In genomic region chr3:100662113-100662823, GRCh38 we compare ENCODE assay signal across 19 cellular contexts. TPM values are rescaled to one million over a fixed set of nuclear protein-coding genes. Genes with fewer than 3 reads are reported as not detected.
DNase-seq lines count a peak whose midpoint lies in the region; ATAC-seq and TF ChIP-seq lines count a peak whose summit lies in the region.
"Had no signal": no experiment of that assay in that cellular context is flagged by ENCODE, and none has a peak within 500 bp of the region (broad histone marks: within the 10 kb centered on the region; RNA-seq: fewer than 3 reads in every experiment).

No MANE protein-coding gene starts in this region.

- H2BK15ac ChIP-seq in IMR-90 (ENCODE audit: low read depth, low read length) = no peak overlapping the region

- H3K27me3 ChIP-seq in A673 (replicated peaks; ENCODE audit: insufficient read depth, low read depth, low read length, poor library complexity) (no peaks in the 10 kb centered on the region), IMR-90 (ENCODE audit: control insufficient read depth, insufficient read depth, low read length) (peaks cover 4% of the 10 kb centered on the region), hepatocyte (no peaks in the 10 kb centered on the region)
- H3K27me3 ChIP-seq: ascending aorta, esophagus squamous epithelium, uterus had no signal

- H3K14ac ChIP-seq in IMR-90 (replicated peaks; ENCODE audit: low read depth, low read length) = no peak overlapping the region

- no peaks in the 10 kb centered on the region for H3K79me2 ChIP-seq in hepatocyte

- H2AK9ac ChIP-seq in IMR-90 (replicated peaks; ENCODE audit: low read depth, low read length, poor library complexity) = no peak overlapping the region

- H2AFZ ChIP-seq in IMR-90 (replicated peaks; ENCODE audit: low read length, poor library complexity) (no peak overlapping the region), hepatocyte (no peak overlapping the region)

- no peaks in the 10 kb centered on the region for H3K36me3 ChIP-seq in A673 (ENCODE audit: insufficient read depth, low read length, poor library complexity, severe bottlenecking)
- no peaks in the 10 kb centered on the region for H3K36me3 ChIP-seq in IMR-90 (ENCODE audit: control insufficient read depth, insufficient read depth, low read length)
- H3K36me3 ChIP-seq in hepatocyte (replicated peaks; ENCODE audit: insufficient read depth, low read depth) = no peaks in the 10 kb centered on the region
- H3K36me3 ChIP-seq: ascending aorta, esophagus squamous epithelium, uterus, WERI-Rb-1 had no signal

- no peaks in the 10 kb centered on the region for H3K9me2 ChIP-seq in hepatocyte (replicated peaks; ENCODE audit: insufficient read depth)

- no peak overlapping the region for H3K4me3 ChIP-seq in A673 (ENCODE audit: low read depth, low read length, poor library complexity, severe bottlenecking)
- H3K4me3 ChIP-seq in IMR-90 (ENCODE audit: insufficient read depth, low read depth, low read length) = no peak overlapping the region
- H3K4me3 ChIP-seq in astrocyte of the spinal cord (ENCODE audit: low read depth, low read length) = no peak overlapping the region
- H3K4me3 ChIP-seq in hepatocyte = no peak overlapping the region
- H3K4me3 ChIP-seq: ascending aorta, esophagus squamous epithelium, uterus had no signal

- no peak for TF ChIP-seq POLR2A in IMR-90 (IDR thresholded peaks at IDR 0.05; ENCODE audit: low read depth, low read length)

- H3K9me3 ChIP-seq in A673 (ENCODE audit: low read depth, low read length, poor library complexity, severe bottlenecking) (no peaks in the 10 kb centered on the region), IMR-90 (ENCODE audit: control insufficient read depth, insufficient read depth, low read length) (no peaks in the 10 kb centered on the region), hepatocyte (ENCODE audit: low read depth) (no peaks in the 10 kb centered on the region)
- H3K9me3 ChIP-seq: ascending aorta, esophagus squamous epithelium, uterus had no signal

- H3K9ac ChIP-seq in IMR-90 (ENCODE audit: low read depth, low read length) = no peak overlapping the region

- H3K4me2 ChIP-seq in IMR-90 (ENCODE audit: low read depth, low read length) (no peak overlapping the region), hepatocyte (no peak overlapping the region)

- H3K4ac ChIP-seq in IMR-90 (ENCODE audit: low read depth, low read length) = no peak overlapping the region

- in situ Hi-C loops in IMR-90 (cut with MboI; ENCODE audit: low sequenced_read_pairs) (no loop called here), astrocyte of the spinal cord (cut with HindIII; ENCODE audit: low sequenced_read_pairs) (no loop called here)

- no peak for TF ChIP-seq RAD21 in IMR-90 (IDR thresholded peaks at IDR 0.05; ENCODE audit: low read length)

- POLR2A ChIA-PET in A673 (lab: Charles Lee; ENCODE audit: low non-redundant PET) (no interaction called here), IMR-90 (lab: Charles Lee; ENCODE audit: unreplicated experiment) (no interaction called here)

- H2BK20ac ChIP-seq in IMR-90 (ENCODE audit: low read depth, low read length) = no peak overlapping the region

- no TSS peak for BruUV-seq in A673 (replicated peaks; lab: Mats Ljungman, UMichigan)
- no TSS peak for BruUV-seq in IMR-90 (replicated peaks; lab: Mats Ljungman, UMichigan)

- H3K4me1 ChIP-seq in A673 (ENCODE audit: insufficient read depth, low read length, poor library complexity, severe bottlenecking) = no peaks in the 10 kb centered on the region
- H3K4me1 ChIP-seq in IMR-90 (ENCODE audit: control insufficient read depth, insufficient read depth, low read length) = no peaks in the 10 kb centered on the region
- no peaks in the 10 kb centered on the region for H3K4me1 ChIP-seq in hepatocyte (ENCODE audit: insufficient read depth)
- H3K4me1 ChIP-seq: ascending aorta, esophagus squamous epithelium, uterus had no signal

- H3K79me1 ChIP-seq in IMR-90 (ENCODE audit: low read depth in 1 of 2, low read length in 2 of 2) = no peaks in the 10 kb centered on the region

- TF ChIP-seq CTCF in A673 (conservative IDR thresholded peaks at IDR 0.05; ENCODE audit: low read depth, low read length) = no peak
- no peak for TF ChIP-seq CTCF in IMR-90 (conservative IDR thresholded peaks at IDR 0.05; ENCODE audit: low read depth, low read length)
- no peak for TF ChIP-seq CTCF in astrocyte of the spinal cord (IDR thresholded peaks at IDR 0.05; ENCODE audit: low read depth, low read length)
- TF ChIP-seq CTCF in hepatocyte (IDR thresholded peaks at IDR 0.05; ENCODE audit: poor library complexity) = no peak

- dilution Hi-C loops in IMR-90 (cut with HindIII; ENCODE audit: low sequenced_read_pairs, unreplicated experiment) = no loop called here

- H3K27ac ChIP-seq in A673 (ENCODE audit: low read depth, low read length, poor library complexity, severe bottlenecking) (no peak overlapping the region), IMR-90 (ENCODE audit: insufficient read depth, low read length) (no peak overlapping the region), hepatocyte (no peak overlapping the region)
- H3K27ac ChIP-seq: ascending aorta, esophagus squamous epithelium, uterus, WERI-Rb-1 had no signal

- H3K23ac ChIP-seq in IMR-90 (ENCODE audit: low read depth, low read length) = no peak overlapping the region

- H2BK5ac ChIP-seq in IMR-90 (ENCODE audit: low read depth, low read length, poor library complexity, severe bottlenecking) = no peak overlapping the region

- no peak overlapping the region for H3K18ac ChIP-seq in IMR-90 (ENCODE audit: low read depth, low read length)

- H4K5ac ChIP-seq in IMR-90 (ENCODE audit: low read depth, low read length) = no peak overlapping the region

- ATAC-seq in IMR-90 (ENCODE audit: low read depth) = no peak
- ATAC-seq in HG02885 (IDR thresholded peaks at IDR 0.05; ENCODE audit: poor library complexity, unreplicated experiment) = no peak
- ATAC-seq in HG03175 (IDR thresholded peaks at IDR 0.05; ENCODE audit: unreplicated experiment) = no peak
- ATAC-seq in GM19467 (IDR thresholded peaks at IDR 0.05; ENCODE audit: unreplicated experiment) = no peak
- ATAC-seq in left lobe of liver = no peak
- ATAC-seq: naive thymus-derived CD8-positive, alpha-beta T cell had no signal

- intact Hi-C loops in A673 (cut with micrococcal nuclease; ENCODE audit: unreplicated experiment) (no loop called here), IMR-90 (cut with micrococcal nuclease) (no loop called here)

- CTCF ChIA-PET in A673 (lab: Charles Lee) = no interaction called here
- CTCF ChIA-PET in IMR-90 (lab: Yijun Ruan, JAX) = no interaction called here

- H3K56ac ChIP-seq in IMR-90 (ENCODE audit: extremely low read depth, insufficient read depth, low read length) = no peak overlapping the region

- no peaks in the 10 kb centered on the region for H3K9me1 ChIP-seq in IMR-90 (ENCODE audit: insufficient read depth, low read length)

- H2AK5ac ChIP-seq in IMR-90 (ENCODE audit: low read depth, low read length) = no peak overlapping the region

- no CpG with 5 or more reads among the region's 2 CpGs for WGBS in IMR-90 (ENCODE audit: extremely low coverage in 2 of 2, insufficient read length in 1 of 2), 2 experiments
- 77% methylated on average over 2 of the region's 2 CpGs for WGBS in hepatocyte (ENCODE audit: low lambda C conversion rate, missing lambda C conversion rate)

- DNase-seq in A673 (ENCODE audit: low spot score) (peak; percentile 31), IMR-90 (peak; percentile 3), astrocyte of the spinal cord (ENCODE audit: low read depth, low spot score) (peak; percentile 8), hepatocyte (ENCODE audit: low spot score) (peak; percentile 19), left lobe of liver (ENCODE audit: low spot score) (no peak)
- DNase-seq: cortex of kidney; esophagus squamous epithelium; left cardiac atrium; naive thymus-derived CD8-positive, alpha-beta T cell; NCI-H187; NCI-H526; stimulated activated CD4-positive, alpha-beta T cell treated with anti-CD3 and anti-CD28 coated beads, Interleukin-12 subunit alpha, Interleukin-12 subunit beta, amount 100 ng/mL, for 4 hours; uterus; WERI-Rb-1 had no signal

- H4K8ac ChIP-seq in IMR-90 (ENCODE audit: low read depth in 2 of 2, low read length in 2 of 2) = no peak overlapping the region

- H2BK120ac ChIP-seq in IMR-90 (ENCODE audit: low read depth, low read length) = no peak overlapping the region

- H4K20me1 ChIP-seq in IMR-90 (ENCODE audit: insufficient read depth, low read length) = no peaks in the 10 kb centered on the region
- H4K20me1 ChIP-seq in hepatocyte (ENCODE audit: insufficient read depth, poor library complexity, severe bottlenecking) = no peaks in the 10 kb centered on the region

- H4K91ac ChIP-seq in IMR-90 (ENCODE audit: insufficient read depth, low read depth, low read length) = no peak overlapping the region

TF ChIP-seq in IMR-90, 13 proteins besides CTCF, POLR2A, EP300 and RAD21:
- TF ChIP-seq MAFK (IDR thresholded peaks at IDR 0.05; ENCODE audit: low read depth, low read length) = 0 out of 2 replicates have a peak, but pooled peaks have one; percentile 11
- no peak for TF ChIP-seq RFX5 (IDR thresholded peaks at IDR 0.05; ENCODE audit: low read depth, low read length)
- TF ChIP-seq CEBPB (IDR thresholded peaks at IDR 0.05; ENCODE audit: low read depth, low read length) = no peak
- no peak for TF ChIP-seq FOS (IDR thresholded peaks at IDR 0.05; ENCODE audit: low read depth, low read length)

RNA-seq across cellular contexts. Expression of gene TFG, which starts 47.0 kb away (rescaled TPM):
- total RNA-seq in A673 (2021) = 150 and 157 TPM in 2 replicates
- total RNA-seq in IMR-90 (2012; rRNA removed) = 47.7 and 69.7 TPM in 2 replicates
- 129 and 165 TPM in 2 replicates for polyA plus RNA-seq in IMR-90 (2012; rRNA removed)
- polyA plus RNA-seq in IMR-90 (2012; cell fraction: cytosol; rRNA removed) = 57.2 and 127 TPM in 2 replicates
- 101 and 131 TPM in 2 replicates for polyA plus RNA-seq in IMR-90 (2012; cell fraction: nucleus; rRNA removed; ENCODE audit: low replicate concordance)
- total RNA-seq in hepatocyte = 150 and 172 TPM in 2 replicates
- 216 and 228 TPM in 2 replicates for polyA plus RNA-seq in hepatocyte
- total RNA-seq in left lobe of liver = 50.2 TPM

RNA-seq across cellular contexts. Expression of gene ADGRG7, which starts 52.9 kb away (rescaled TPM):
- 2.4 and 2.7 TPM in 2 replicates for total RNA-seq in A673 (2021)
- total RNA-seq in IMR-90 (2012; rRNA removed) = not detected in 2 replicates
- not detected in 2 replicates for polyA plus RNA-seq in IMR-90 (2012; rRNA removed)
- not detected in 2 replicates for polyA plus RNA-seq in IMR-90 (2012; cell fraction: cytosol; rRNA removed)
- polyA plus RNA-seq in IMR-90 (2012; cell fraction: nucleus; rRNA removed; ENCODE audit: low replicate concordance) = not detected in 2 replicates
- total RNA-seq in hepatocyte = 33.3 and 34.1 TPM in 2 replicates
- polyA plus RNA-seq in hepatocyte = 2.5 and 4.9 TPM in 2 replicates
- 17.0 TPM for total RNA-seq in left lobe of liver
- total RNA-seq: activated CD8-positive, alpha-beta memory T cell treated with anti-CD3 and anti-CD28 coated beads for 36 hours; ascending aorta; esophagus squamous epithelium; left cardiac atrium; naive thymus-derived CD8-positive, alpha-beta T cell had no signal
- polyA plus RNA-seq: naive thymus-derived CD8-positive, alpha-beta T cell had no signal
